Comparison of ENCODE assay signal across 8 cellular contexts in genomic region chr19:10316229-10317044, GRCh38. TPM values are rescaled to one million over a fixed set of nuclear protein-coding genes. Genes with fewer than 3 reads are reported as not detected.
DNase-seq lines count a peak whose midpoint lies in the region; ATAC-seq and TF ChIP-seq lines count a peak whose summit lies in the region.

No MANE protein-coding gene starts in this region.

- peak overlapping the region in 1 of 3 donors; percentile 86 for H3K9ac ChIP-seq in skeletal muscle tissue (ENCODE audit: low read depth in 1 of 3, low read length in 3 of 3)

- H3K27me3 ChIP-seq in H7 (ENCODE audit: control insufficient read depth, insufficient read depth, low read length) (no peaks in the 10 kb centered on the region), RWPE2 (ENCODE audit: insufficient read depth, poor library complexity, severe bottlenecking) (no peaks in the 10 kb centered on the region), gastroesophageal sphincter (no peaks in the 10 kb centered on the region), skeletal muscle tissue (ENCODE audit: control insufficient read depth in 3 of 3, insufficient read depth in 3 of 3, low read length in 3 of 3) (no peaks in the 10 kb centered on the region)

- peak overlapping the region; percentile 43 for H3K27ac ChIP-seq in RWPE2 (ENCODE audit: poor library complexity, severe bottlenecking)
- H3K27ac ChIP-seq in gastroesophageal sphincter: peak overlapping the region in 3 of 4 donors; percentile 55 to 76 (median 73)
- H3K27ac ChIP-seq in skeletal muscle tissue (ENCODE audit: low read depth, low read length): peak overlapping the region; percentile 13

- no peak for ATAC-seq in RWPE2 (ENCODE audit: low read depth)
- no peak for ATAC-seq in gastroesophageal sphincter
- no peak for ATAC-seq in GM21526 (IDR thresholded peaks at IDR 0.05; ENCODE audit: low FRiP score, unreplicated experiment)
- ATAC-seq in HG02852 (IDR thresholded peaks at IDR 0.05; ENCODE audit: unreplicated experiment): no peak

- TF ChIP-seq EP300 in gastroesophageal sphincter (IDR thresholded peaks at IDR 0.05): no peak

- no peaks in the 10 kb centered on the region for H3K4me1 ChIP-seq in RWPE2 (ENCODE audit: insufficient read depth, poor library complexity, severe bottlenecking)
- peaks cover 0 to 21% (median 8%) of the 10 kb centered on the region in 3 donors for H3K4me1 ChIP-seq in gastroesophageal sphincter
- peaks cover 4 to 16% (median 9%) of the 10 kb centered on the region in 3 donors for H3K4me1 ChIP-seq in skeletal muscle tissue (ENCODE audit: control insufficient read depth in 3 of 3, insufficient read depth in 3 of 3, low read length in 3 of 3)

- H3K4me3 ChIP-seq in H7 (ENCODE audit: insufficient read depth, low read depth, low read length) (no peak overlapping the region), RWPE2 (ENCODE audit: severe bottlenecking) (peak overlapping the region; percentile 53), gastroesophageal sphincter (peak overlapping the region in 1 of 2 donors; percentile 90), skeletal muscle tissue (ENCODE audit: low read length in 3 of 3) (no peak overlapping the region)

- H3K9me3 ChIP-seq in RWPE2 (ENCODE audit: severe bottlenecking): no peaks in the 10 kb centered on the region
- no peaks in the 10 kb centered on the region for H3K9me3 ChIP-seq in gastroesophageal sphincter
- H3K9me3 ChIP-seq in skeletal muscle tissue (ENCODE audit: control insufficient read depth in 3 of 3, low read length in 3 of 3): no peaks in the 10 kb centered on the region

- TF ChIP-seq CTCF in RWPE2 (IDR thresholded peaks at IDR 0.05; ENCODE audit: poor library complexity, severe bottlenecking): no peak
- no peak for TF ChIP-seq CTCF in gastroesophageal sphincter (IDR thresholded peaks at IDR 0.05)

- TF ChIP-seq POLR2A in gastroesophageal sphincter (IDR thresholded peaks at IDR 0.05): no peak

- H3K36me3 ChIP-seq in H7 (replicated peaks; ENCODE audit: control insufficient read depth, insufficient read depth, low read length) (peaks cover 14% of the 10 kb centered on the region), RWPE2 (ENCODE audit: low read depth) (peaks cover 36% of the 10 kb centered on the region), gastroesophageal sphincter (peaks cover 0 to 51% of the 10 kb centered on the region in 2 donors), skeletal muscle tissue (ENCODE audit: control insufficient read depth in 3 of 3, insufficient read depth in 3 of 3, low read length in 3 of 3) (peaks cover 31 to 40% (median 31%) of the 10 kb centered on the region in 3 donors)

- DNase-seq in H7 (peak; percentile 72), RWPE2 (ENCODE audit: low spot score) (peak; percentile 40), NCI-H526 (lab: John Stamatoyannopoulos, UW) (no peak), epidermal melanocyte (ENCODE audit: insufficient read length, low spot score) (no peak)

- WGBS in gastroesophageal sphincter (ENCODE audit: low coverage in 1 of 2), 2 donors: 33 to 86% methylated on average over 2 to 4 of the region's 19 CpGs

RNA-seq across cellular contexts. Expression of gene FDX2, which starts 0.6 kb away (rescaled TPM):
- 22.3 and 40.8 TPM in 2 replicates for total RNA-seq in H7 (2014; rRNA removed; shearing (Covaris generic))
- total RNA-seq in gastroesophageal sphincter (10 to 100 TPM in 3 of 4 donors, 1 to 10 TPM in 1; 6.7 to 36.5 (median 16.6) TPM), skeletal muscle tissue (5.7 TPM)

RNA-seq across cellular contexts. Expression of gene ZGLP1, which starts 6.8 kb away (rescaled TPM):
- total RNA-seq in H7 (2014; rRNA removed; shearing (Covaris generic)): 0.17 and 0.85 TPM in 2 replicates
- total RNA-seq in gastroesophageal sphincter: 1 to 10 TPM in 2 of 4 donors, under 1 TPM in 1, not detected in 1; 0.81 to 2.5 (median 1.1) TPM
- 1.0 TPM for total RNA-seq in skeletal muscle tissue

RNA-seq across cellular contexts. Expression of gene RAVER1, which starts 16.9 kb away (rescaled TPM):
- total RNA-seq in H7 (2014; rRNA removed; shearing (Covaris generic)): 32.2 and 36.1 TPM in 2 replicates
- total RNA-seq in gastroesophageal sphincter (10 to 100 TPM; 15.6 to 33.2 (median 21.8) TPM), skeletal muscle tissue (3.7 TPM)

RNA-seq across cellular contexts. Expression of gene ICAM3, which starts 23.0 kb away (rescaled TPM):
- total RNA-seq in H7 (2014; rRNA removed; shearing (Covaris generic)): 15.2 and 16.1 TPM in 2 replicates
- total RNA-seq in gastroesophageal sphincter (1 to 10 TPM; 3.4 to 9.3 (median 5.6) TPM), skeletal muscle tissue (8.4 TPM)

RNA-seq across cellular contexts. Expression of gene ICAM5, which starts 26.7 kb away (rescaled TPM):
- 0.83 and 3.7 TPM in 2 replicates for total RNA-seq in H7 (2014; rRNA removed; shearing (Covaris generic))
- total RNA-seq in gastroesophageal sphincter: under 1 TPM in 3 of 4 donors, not detected in 1; 0.12 to 0.54 (median 0.47) TPM
- not detected for total RNA-seq in skeletal muscle tissue

Comparison
In these comparisons a context has a peak if more than half of its experiments do, and no peak if none do; other contexts are left out.
1. DNase-seq: peak in H7 (single experiment) and RWPE2 (single experiment); none in NCI-H526 (0 of 2) and epidermal melanocyte (single experiment).
2. H3K27ac ChIP-seq: peak in every context shown above with its lines; median percentile 73 in gastroesophageal sphincter; 43 in RWPE2; 13 in skeletal muscle tissue.